In genomic region chr13:95573226-95573625, GRCh38 we compare ENCODE assay signal across 20 cellular contexts. TPM values are rescaled to one million over a fixed set of nuclear protein-coding genes. Genes with fewer than 3 reads are reported as not detected.
DNase-seq lines count a peak whose midpoint lies in the region; ATAC-seq and TF ChIP-seq lines count a peak whose summit lies in the region.
"Had no signal": no experiment of that assay in that cellular context is flagged by ENCODE, and none has a peak within 500 bp of the region (broad histone marks: within the 10 kb centered on the region; RNA-seq: fewer than 3 reads in every experiment).

No MANE protein-coding gene starts in this region.

- no peaks in the 10 kb centered on the region for H3K79me1 ChIP-seq in IMR-90 (ENCODE audit: low read depth in 1 of 2, low read length in 2 of 2)

- no TSS peak for BruUV-seq in IMR-90 (replicated peaks; lab: Mats Ljungman, UMichigan)

- no peak overlapping the region for H4K91ac ChIP-seq in IMR-90 (ENCODE audit: insufficient read depth, low read depth, low read length)

- TF ChIP-seq POLR2A in IMR-90 (IDR thresholded peaks at IDR 0.05; ENCODE audit: low read depth, low read length) (no peak), GM18505 (IDR thresholded peaks at IDR 0.05; ENCODE audit: borderline replicate concordance, extremely low read depth, insufficient read depth, insufficient read length) (no peak)

- CTCF ChIA-PET in IMR-90 (lab: Yijun Ruan, JAX) = no interaction called here

- ATAC-seq in IMR-90 (ENCODE audit: low read depth) (no peak), GM21381 (IDR thresholded peaks at IDR 0.05; ENCODE audit: unreplicated experiment) (no peak), GM18505 (IDR thresholded peaks at IDR 0.05; ENCODE audit: unreplicated experiment) (no peak)
- ATAC-seq: activated CD8-positive, alpha-beta memory T cell treated with anti-CD3 and anti-CD28 coated beads, Interleukin-2, amount 10 ng/mL, durations not matched to agents 7 days and 5 days; HCT116; left lung; natural killer cell treated with Interleukin-12 subunit alpha and Interleukin-12 subunit beta and Interleukin-15 and Interleukin-18, amount 100 ng/mL, for 72 hours had no signal

- H3K9me3 ChIP-seq in IMR-90 (ENCODE audit: control insufficient read depth, insufficient read depth, low read length) = no peaks in the 10 kb centered on the region
- H3K9me3 ChIP-seq: left lung, sigmoid colon had no signal

- H3K4me2 ChIP-seq in IMR-90 (ENCODE audit: low read depth, low read length) = no peak overlapping the region

- dilution Hi-C loops in IMR-90 (cut with HindIII; ENCODE audit: low sequenced_read_pairs, unreplicated experiment) = no loop called here

- H2AK9ac ChIP-seq in IMR-90 (replicated peaks; ENCODE audit: low read depth, low read length, poor library complexity) = no peak overlapping the region

- no CpG with 5 or more reads among the region's 4 CpGs for WGBS in IMR-90 (ENCODE audit: extremely low coverage in 2 of 2, insufficient read length in 1 of 2), 2 experiments

- POLR2A ChIA-PET in IMR-90 (lab: Charles Lee; ENCODE audit: unreplicated experiment) = no interaction called here

- H2BK20ac ChIP-seq in IMR-90 (ENCODE audit: low read depth, low read length) = no peak overlapping the region

- TF ChIP-seq RAD21 in IMR-90 (IDR thresholded peaks at IDR 0.05; ENCODE audit: low read length) = no peak

- no peak overlapping the region for H3K14ac ChIP-seq in IMR-90 (replicated peaks; ENCODE audit: low read depth, low read length)

- no peak overlapping the region for H2AK5ac ChIP-seq in IMR-90 (ENCODE audit: low read depth, low read length)

- H2BK15ac ChIP-seq in IMR-90 (ENCODE audit: low read depth, low read length) = no peak overlapping the region

- no peak overlapping the region for H3K9ac ChIP-seq in IMR-90 (ENCODE audit: low read depth, low read length)
- H3K9ac ChIP-seq: parathyroid adenoma had no signal

- H4K20me1 ChIP-seq in IMR-90 (ENCODE audit: insufficient read depth, low read length) = no peaks in the 10 kb centered on the region

- no peak overlapping the region for H3K56ac ChIP-seq in IMR-90 (ENCODE audit: extremely low read depth, insufficient read depth, low read length)

- H3K4ac ChIP-seq in IMR-90 (ENCODE audit: low read depth, low read length) = no peak overlapping the region

- H3K27me3 ChIP-seq in IMR-90 (ENCODE audit: control insufficient read depth, insufficient read depth, low read length) = 0 out of 2 replicates have a peak, but pooled peaks cover 2% of the 10 kb centered on the region
- H3K27me3 ChIP-seq: left lung, sigmoid colon had no signal

- no peak overlapping the region for H3K18ac ChIP-seq in IMR-90 (ENCODE audit: low read depth, low read length)

- DNase-seq in Daoy (ENCODE audit: low read depth) (peak; percentile 14), IMR-90 (peak; percentile 11), astrocyte of the spinal cord (ENCODE audit: low read depth, low spot score) (peak; percentile 13), fibroblast of the aortic adventitia (ENCODE audit: low read depth) (peak; percentile 38), NCI-H1694 treated with DMSO at 0.1 percent for 48 hours (lab: John Stamatoyannopoulos, UW) (no peak)
- DNase-seq in activated CD4-positive, CD25-positive, alpha-beta regulatory T cell (lab: John Stamatoyannopoulos, UW) = no peak
- DNase-seq: activated CD4-positive, alpha-beta T cell treated with anti-CD3 and anti-CD28 coated beads for 4 hours; activated CD8-positive, alpha-beta memory T cell treated with anti-CD3 and anti-CD28 coated beads, Interleukin-2, amount 10 ng/mL, durations not matched to agents 7 days and 5 days; head of caudate nucleus; left lung; midbrain; NCI-H2107; NCI-H524; Right ventricle myocardium superior; sigmoid colon had no signal

- no peak overlapping the region for H4K5ac ChIP-seq in IMR-90 (ENCODE audit: low read depth, low read length)

- intact Hi-C loops in IMR-90 (cut with micrococcal nuclease) = no loop called here

- H3K4me3 ChIP-seq in IMR-90 (ENCODE audit: insufficient read depth, low read depth, low read length) (no peak overlapping the region), astrocyte of the spinal cord (ENCODE audit: low read depth, low read length) (no peak overlapping the region), fibroblast of the aortic adventitia (ENCODE audit: low read depth, low read length) (no peak overlapping the region)
- H3K4me3 ChIP-seq: left lung, sigmoid colon had no signal

- H3K9me1 ChIP-seq in IMR-90 (ENCODE audit: insufficient read depth, low read length) = no peaks in the 10 kb centered on the region

- H2BK5ac ChIP-seq in IMR-90 (ENCODE audit: low read depth, low read length, poor library complexity, severe bottlenecking) = no peak overlapping the region

- H2AFZ ChIP-seq in IMR-90 (replicated peaks; ENCODE audit: low read length, poor library complexity) = no peak overlapping the region
- H2AFZ ChIP-seq: parathyroid adenoma had no signal

- TF ChIP-seq CTCF in IMR-90 (conservative IDR thresholded peaks at IDR 0.05; ENCODE audit: low read depth, low read length) = no peak
- TF ChIP-seq CTCF in astrocyte of the spinal cord (IDR thresholded peaks at IDR 0.05; ENCODE audit: low read depth, low read length) = no peak
- no peak for TF ChIP-seq CTCF in fibroblast of the aortic adventitia (IDR thresholded peaks at IDR 0.05; ENCODE audit: insufficient read depth, low read length)

- in situ Hi-C loops in IMR-90 (cut with MboI; ENCODE audit: low sequenced_read_pairs) = no loop called here
- in situ Hi-C loops in astrocyte of the spinal cord (cut with HindIII; ENCODE audit: low sequenced_read_pairs) = no loop called here

- H3K23ac ChIP-seq in IMR-90 (ENCODE audit: low read depth, low read length) = no peak overlapping the region

- H3K36me3 ChIP-seq in IMR-90 (ENCODE audit: control insufficient read depth, insufficient read depth, low read length) = peaks cover 3% of the 10 kb centered on the region; the same call in 1 of the 2 replicates
- H3K36me3 ChIP-seq: left lung, sigmoid colon had no signal

- no peak overlapping the region for H4K8ac ChIP-seq in IMR-90 (ENCODE audit: low read depth in 2 of 2, low read length in 2 of 2)

- H3K27ac ChIP-seq in IMR-90 (ENCODE audit: insufficient read depth, low read length) = no peak overlapping the region
- H3K27ac ChIP-seq: left lung, parathyroid adenoma, sigmoid colon had no signal

- H3K4me1 ChIP-seq in IMR-90 (ENCODE audit: control insufficient read depth, insufficient read depth, low read length) = no peaks in the 10 kb centered on the region
- H3K4me1 ChIP-seq: left lung, parathyroid adenoma, sigmoid colon had no signal

- H2BK120ac ChIP-seq in IMR-90 (ENCODE audit: low read depth, low read length) = no peak overlapping the region

TF ChIP-seq in IMR-90, 13 proteins besides CTCF, POLR2A, EP300 and RAD21:
- peak; percentile 29; the same call in 1 of the 2 replicates for TF ChIP-seq CEBPB (IDR thresholded peaks at IDR 0.05; ENCODE audit: low read depth, low read length)
- TF ChIP-seq RFX5 (IDR thresholded peaks at IDR 0.05; ENCODE audit: low read depth, low read length) = no peak
- no peak for TF ChIP-seq ELK1 (IDR thresholded peaks at IDR 0.05; ENCODE audit: borderline replicate concordance, low read depth, low read length)

RNA-seq across cellular contexts. Expression of gene CLDN10, which starts 20.7 kb away (rescaled TPM):
- total RNA-seq in Daoy (2014; rRNA removed; shearing (Covaris generic)) = not detected in 2 replicates
- not detected in 2 replicates for total RNA-seq in IMR-90 (2012; rRNA removed)
- polyA plus RNA-seq in IMR-90 (2012; rRNA removed) = not detected in 2 replicates
- polyA plus RNA-seq in IMR-90 (2012; cell fraction: cytosol; rRNA removed) = not detected in 2 replicates
- not detected in 2 replicates for polyA plus RNA-seq in IMR-90 (2012; cell fraction: nucleus; rRNA removed; ENCODE audit: low replicate concordance)
- 0.27 TPM in 1 of 2 replicates, not detected in the other for total RNA-seq in fibroblast of the aortic adventitia (ENCODE audit: low replicate concordance)
- total RNA-seq: activated CD8-positive, alpha-beta memory T cell treated with anti-CD3 and anti-CD28 coated beads, Interleukin-2, amount 10 ng/mL, durations not matched to agents 7 days and 5 days; natural killer cell treated with Interleukin-12 subunit alpha and Interleukin-12 subunit beta and Interleukin-15 and Interleukin-18, amount 100 ng/mL, for 72 hours; Right ventricle myocardium superior had no signal

Comparison
In these comparisons a context has a peak if more than half of its experiments do, and no peak if none do; other contexts are left out.
1. DNase-seq: peak in Daoy (single experiment), IMR-90 (single experiment), astrocyte of the spinal cord (single experiment) and fibroblast of the aortic adventitia (single experiment); none in NCI-H1694 treated with DMSO at 0.1 percent for 48 hours (single experiment) and activated CD4-positive, CD25-positive, alpha-beta regulatory T cell (0 of 4).